Comparison of ENCODE assay signal across 16 cellular contexts in the genomic region with DNA sequence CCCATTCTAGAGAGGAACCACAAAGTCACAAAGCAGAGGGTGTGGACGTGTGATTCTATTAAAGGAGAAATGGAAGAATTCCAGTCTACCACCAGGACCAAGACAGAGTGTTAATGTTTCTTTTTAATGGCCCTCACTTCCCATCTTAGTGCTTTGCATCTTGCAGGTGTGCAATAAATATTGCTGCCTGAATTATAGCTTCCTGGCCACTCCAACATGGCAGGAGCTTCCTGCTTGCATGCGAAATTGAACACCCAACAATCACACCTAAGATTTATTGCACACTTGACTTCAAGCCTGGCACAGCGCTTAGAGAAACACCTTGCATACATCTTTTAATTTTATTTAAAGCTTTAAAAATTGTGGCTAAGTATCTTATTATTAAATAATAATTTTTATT.
"Had no signal": no experiment of that assay in that cellular context is flagged by ENCODE, and none has a peak within 500 bp of the region (broad histone marks: within the 10 kb centered on the region; RNA-seq: fewer than 3 reads in every experiment).

No MANE protein-coding gene starts in this region.

- DNase-seq: activated B cell treated with CpG ODN at 0.5 μM for 24 hours; activated CD4-positive, alpha-beta T cell treated with anti-CD3 and anti-CD28 coated beads, Interleukin-2, amount 50 U/mL, for 1 hour; activated naive CD4-positive, alpha-beta T cell treated with anti-CD3 and anti-CD28 coated beads, Interleukin-2, amount 10 ng/mL, durations not matched to agents 7 days and 5 days; activated T-cell treated with anti-CD3 and anti-CD28 coated beads for 4 hours; caudate nucleus; colonic mucosa; effector CD4-positive, alpha-beta T cell; foreskin keratinocyte; mammary epithelial cell; stimulated activated CD4-positive, alpha-beta T cell treated with anti-CD3 and anti-CD28 coated beads, Interleukin-2, amount 100 ng/mL, for 24 hours; stimulated activated naive CD4-positive, alpha-beta T cell; upper lobe of right lung had no signal

- H3K27ac Mint-ChIP-seq: activated B cell treated with CpG ODN at 0.5 μM for 24 hours; activated naive CD4-positive, alpha-beta T cell treated with anti-CD3 and anti-CD28 coated beads, Interleukin-2, amount 10 ng/mL, durations not matched to agents 7 days and 5 days; activated T-helper 2 cell treated with anti-CD3 and anti-CD28 coated beads, Interferon-gamma antibody, Interleukin-2, Interleukin-4, amounts not matched to agents 10 μg/mL and 5 μg/mL and 100 μg/mL, durations not matched to agents 14 hours and 24 hours and 36 hours had no signal

- H3K36me3 ChIP-seq: colonic mucosa, suprapubic skin, upper lobe of right lung had no signal

- H3K4me1 ChIP-seq: foreskin keratinocyte, suprapubic skin, upper lobe of right lung had no signal

- H3K4me3 Mint-ChIP-seq: activated B cell treated with CpG ODN at 0.5 μM for 24 hours; activated naive CD4-positive, alpha-beta T cell treated with anti-CD3 and anti-CD28 coated beads, Interleukin-2, amount 10 ng/mL, durations not matched to agents 7 days and 5 days had no signal

- H3K9me3 Mint-ChIP-seq: activated B cell treated with CpG ODN at 0.5 μM for 24 hours; activated T-helper 2 cell treated with anti-CD3 and anti-CD28 coated beads, Interferon-gamma antibody, Interleukin-2, Interleukin-4, amounts not matched to agents 10 μg/mL and 5 μg/mL and 100 μg/mL, durations not matched to agents 14 hours and 24 hours and 36 hours had no signal

- H3K27ac ChIP-seq: colonic mucosa, foreskin keratinocyte, suprapubic skin, upper lobe of right lung had no signal

- H3K36me3 Mint-ChIP-seq: activated naive CD4-positive, alpha-beta T cell treated with anti-CD3 and anti-CD28 coated beads, Interleukin-2, amount 10 ng/mL, durations not matched to agents 7 days and 5 days had no signal

- H3K27me3 ChIP-seq: colonic mucosa, foreskin keratinocyte, suprapubic skin, upper lobe of right lung had no signal

- H3K9me3 ChIP-seq: colonic mucosa, suprapubic skin, upper lobe of right lung had no signal

- ATAC-seq: foreskin keratinocyte, left lobe of liver, sciatic nerve, upper lobe of right lung had no signal

- H3K4me1 Mint-ChIP-seq: activated B cell treated with CpG ODN at 0.5 μM for 24 hours had no signal

- H3K4me3 ChIP-seq: colonic mucosa, suprapubic skin, upper lobe of right lung had no signal
